Comparison of ENCODE assay signal across 1 cellular context in genomic region chr11:118922745-118923627, GRCh38.
TF ChIP-seq lines count a peak whose summit lies in the region.

No MANE protein-coding gene starts in this region.

TF ChIP-seq in endothelial cell of umbilical vein, 7 proteins besides CTCF, POLR2A, EP300 and RAD21:
- TF ChIP-seq FOS (IDR thresholded peaks at IDR 0.05; ENCODE audit: borderline replicate concordance, insufficient read depth, low read length): no peak
- no peak for TF ChIP-seq MYC (IDR thresholded peaks at IDR 0.05; ENCODE audit: low read depth, low read length)
- TF ChIP-seq MAX (IDR thresholded peaks at IDR 0.05; ENCODE audit: insufficient read depth, insufficient read length): no peak
